ENCODE assay signal across 17 cellular contexts in the genomic region with DNA sequence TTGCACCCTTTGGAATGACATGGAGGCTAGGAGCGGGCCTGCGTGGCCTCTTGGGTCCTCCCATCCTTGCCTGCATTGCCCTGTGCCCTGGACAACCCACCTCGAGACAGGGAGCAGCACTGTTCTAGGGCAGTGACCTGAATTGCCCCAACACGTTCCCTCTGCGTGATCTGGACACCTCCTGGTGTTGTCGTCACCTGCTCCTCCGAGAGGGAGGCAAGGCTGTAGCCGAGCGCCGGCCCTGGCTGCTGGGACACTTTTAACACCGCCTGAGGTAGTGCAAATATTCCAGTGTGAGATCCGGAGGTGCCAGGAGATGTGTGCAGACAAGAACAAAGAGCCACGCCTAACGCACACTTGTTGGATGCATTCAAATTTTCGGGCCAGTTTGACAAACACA.
DNase-seq lines count a peak whose midpoint lies in the region; ATAC-seq and TF ChIP-seq lines count a peak whose summit lies in the region.
"Had no signal": no experiment of that assay in that cellular context is flagged by ENCODE, and none has a peak within 500 bp of the region (broad histone marks: within the 10 kb centered on the region; RNA-seq: fewer than 3 reads in every experiment).

No MANE protein-coding gene starts in this region.

- no peak overlapping the region for H3K14ac ChIP-seq in neuronal stem cell (ENCODE audit: low read length)

- no peak overlapping the region for H2BK15ac ChIP-seq in neuronal stem cell (ENCODE audit: low read length)

- H2BK12ac ChIP-seq in neuronal stem cell (ENCODE audit: low read length) = no peak overlapping the region

- POLR2A ChIA-PET in activated naive CD8-positive, alpha-beta T cell treated with anti-CD3 and anti-CD28 coated beads, Interleukin-2, amount 10 ng/mL, durations not matched to agents 7 days and 5 days (lab: Charles Lee) = interaction anchor here (1.8 kb wide), 1 partner anchor 14 kb away, joined by 8 read pairs; no protein-coding TSS in a partner anchor

- H4K91ac ChIP-seq in neuronal stem cell (ENCODE audit: low read depth, low read length, poor library complexity) = no peak overlapping the region

- peaks cover 15% of the 10 kb centered on the region for H3K79me2 ChIP-seq in smooth muscle cell (ENCODE audit: low read depth)

- peaks cover 3% of the 10 kb centered on the region for H3K9me3 Mint-ChIP-seq in activated naive CD8-positive, alpha-beta T cell treated with anti-CD3 and anti-CD28 coated beads, Interleukin-2, amount 10 ng/mL, durations not matched to agents 7 days and 5 days
- peaks cover 8% of the 10 kb centered on the region for H3K9me3 Mint-ChIP-seq in activated naive CD8-positive, alpha-beta T cell treated with anti-CD3 and anti-CD28 coated beads for 36 hours
- H3K9me3 Mint-ChIP-seq: T-helper 1 cell treated with Interleukin-12 subunit alpha and Interleukin-12 subunit beta and Interleukin-4 antibody, amounts not matched to agents 30 μg/mL and 1 μg/mL, for 36 hours had no signal

- H3K27ac ChIP-seq in neuronal stem cell (replicated peaks; ENCODE audit: low read length) (no peak overlapping the region), smooth muscle cell (ENCODE audit: low read depth) (no peak overlapping the region)
- H3K27ac ChIP-seq: brain microvascular endothelial cell, prostate gland had no signal

- H3K36me3 ChIP-seq in neuronal stem cell (replicated peaks in 1 of 2; ENCODE audit: control insufficient read depth in 2 of 2, insufficient read depth in 2 of 2, low read length in 2 of 2) = peaks cover 0 to 5% of the 10 kb centered on the region in 2 donors
- peaks cover 3% of the 10 kb centered on the region for H3K36me3 ChIP-seq in smooth muscle cell (ENCODE audit: low read depth)
- H3K36me3 ChIP-seq: prostate gland had no signal

- no peak overlapping the region for H3K27ac Mint-ChIP-seq in activated naive CD8-positive, alpha-beta T cell treated with anti-CD3 and anti-CD28 coated beads, Interleukin-2, amount 10 ng/mL, durations not matched to agents 7 days and 5 days
- H3K27ac Mint-ChIP-seq in activated naive CD8-positive, alpha-beta T cell treated with anti-CD3 and anti-CD28 coated beads for 36 hours = no peak overlapping the region
- H3K27ac Mint-ChIP-seq: T-helper 1 cell treated with Interleukin-12 subunit alpha and Interleukin-12 subunit beta and Interleukin-4 antibody, amounts not matched to agents 30 μg/mL and 1 μg/mL, for 36 hours had no signal

- H2BK5ac ChIP-seq in neuronal stem cell (ENCODE audit: low read length) = no peak overlapping the region

- peaks cover 30% of the 10 kb centered on the region for H3K4me1 Mint-ChIP-seq in activated naive CD8-positive, alpha-beta T cell treated with anti-CD3 and anti-CD28 coated beads, Interleukin-2, amount 10 ng/mL, durations not matched to agents 7 days and 5 days
- peaks cover 25% of the 10 kb centered on the region for H3K4me1 Mint-ChIP-seq in activated naive CD8-positive, alpha-beta T cell treated with anti-CD3 and anti-CD28 coated beads for 36 hours

- H3K23ac ChIP-seq in neuronal stem cell (ENCODE audit: low read depth, low read length, poor library complexity) = no peak overlapping the region

- H3K4me3 ChIP-seq in neuronal stem cell (ENCODE audit: low read length in 2 of 2) (no peak overlapping the region), foreskin fibroblast (ENCODE audit: low read depth in 1 of 2, low read length in 2 of 2) (no peak overlapping the region), smooth muscle cell (no peak overlapping the region)
- H3K4me3 ChIP-seq: prostate gland had no signal

- no peak overlapping the region for H2AFZ ChIP-seq in neuronal stem cell (ENCODE audit: low read length)
- H2AFZ ChIP-seq in smooth muscle cell (ENCODE audit: low read depth) = no peak overlapping the region

- H4K20me1 ChIP-seq in smooth muscle cell (ENCODE audit: low read depth) = no peaks in the 10 kb centered on the region

- H3F3A ChIP-seq in smooth muscle cell (ENCODE audit: low read depth) = no peaks in the 10 kb centered on the region

- H3K79me1 ChIP-seq in neuronal stem cell (ENCODE audit: low read depth, low read length) = no peaks in the 10 kb centered on the region

- H3K27me3 Mint-ChIP-seq in activated naive CD8-positive, alpha-beta T cell treated with anti-CD3 and anti-CD28 coated beads, Interleukin-2, amount 10 ng/mL, durations not matched to agents 7 days and 5 days = no peaks in the 10 kb centered on the region
- no peaks in the 10 kb centered on the region for H3K27me3 Mint-ChIP-seq in activated naive CD8-positive, alpha-beta T cell treated with anti-CD3 and anti-CD28 coated beads for 36 hours

- no peak overlapping the region for H2AK5ac ChIP-seq in neuronal stem cell (ENCODE audit: low read depth, low read length)

- H3K4me3 Mint-ChIP-seq in activated naive CD8-positive, alpha-beta T cell treated with anti-CD3 and anti-CD28 coated beads, Interleukin-2, amount 10 ng/mL, durations not matched to agents 7 days and 5 days = no peak overlapping the region
- H3K4me3 Mint-ChIP-seq in activated naive CD8-positive, alpha-beta T cell treated with anti-CD3 and anti-CD28 coated beads for 36 hours = no peak overlapping the region
- H3K4me3 Mint-ChIP-seq: T-helper 1 cell treated with Interleukin-12 subunit alpha and Interleukin-12 subunit beta and Interleukin-4 antibody, amounts not matched to agents 30 μg/mL and 1 μg/mL, for 36 hours had no signal

- H3K4me2 ChIP-seq in neuronal stem cell (ENCODE audit: insufficient read depth, low read length, poor library complexity, severe bottlenecking) (no peak overlapping the region), smooth muscle cell (no peak overlapping the region)

- ATAC-seq in activated naive CD8-positive, alpha-beta T cell treated with anti-CD3 and anti-CD28 coated beads, Interleukin-2, amount 10 ng/mL, durations not matched to agents 7 days and 5 days (ENCODE audit: low read depth) = no peak
- ATAC-seq in Right ventricle myocardium inferior = peak; percentile 92

- no peak overlapping the region for H2BK120ac ChIP-seq in neuronal stem cell (ENCODE audit: low read depth, low read length)

- H3K36me3 Mint-ChIP-seq in activated naive CD8-positive, alpha-beta T cell treated with anti-CD3 and anti-CD28 coated beads, Interleukin-2, amount 10 ng/mL, durations not matched to agents 7 days and 5 days = peaks cover 8% of the 10 kb centered on the region
- H3K36me3 Mint-ChIP-seq in activated naive CD8-positive, alpha-beta T cell treated with anti-CD3 and anti-CD28 coated beads for 36 hours = peaks cover 15% of the 10 kb centered on the region

- peak; percentile 26 for DNase-seq in activated naive CD8-positive, alpha-beta T cell treated with anti-CD3 and anti-CD28 coated beads, Interleukin-2, amount 10 ng/mL, durations not matched to agents 7 days and 5 days
- DNase-seq in activated naive CD8-positive, alpha-beta T cell treated with anti-CD3 and anti-CD28 coated beads for 36 hours = no peak
- DNase-seq in Right ventricle myocardium inferior (ENCODE audit: missing footprints) (no peak), neuronal stem cell (ENCODE audit: low spot score) (no peak), ureter (ENCODE audit: low spot score) (peak; percentile 32), foreskin fibroblast (no peak), dermis blood vessel endothelial cell (no peak), smooth muscle cell (lab: John Stamatoyannopoulos, UW; ENCODE audit: unreplicated experiment) (no peak)
- DNase-seq: ACHN; activated gamma-delta T cell; brain microvascular endothelial cell; NCI-H1694 treated with DMSO at 0.1 percent for 48 hours; NCI-H69; RPMI8226; stimulated activated CD4-positive, alpha-beta T cell treated with anti-CD3 and anti-CD28 coated beads, Interleukin-1b, Interleukin-23, amount 100 ng/mL, for 48 hours had no signal

- no peak overlapping the region for H3K4ac ChIP-seq in neuronal stem cell (ENCODE audit: low read length)

- peaks cover 0 to 12% of the 10 kb centered on the region in 2 donors for H3K9me3 ChIP-seq in neuronal stem cell (replicated peaks in 1 of 2; ENCODE audit: control insufficient read depth in 2 of 2, insufficient read depth in 1 of 2, low read depth in 1 of 2, low read length in 2 of 2)
- H3K9me3 ChIP-seq in smooth muscle cell (replicated peaks; ENCODE audit: low read depth) = no peaks in the 10 kb centered on the region
- H3K9me3 ChIP-seq: prostate gland had no signal

- H3K4me1 ChIP-seq in neuronal stem cell (ENCODE audit: control insufficient read depth in 2 of 2, insufficient read depth in 1 of 2, low read depth in 1 of 2, low read length in 2 of 2) = peaks cover 5 to 7% of the 10 kb centered on the region in 2 donors
- no peaks in the 10 kb centered on the region for H3K4me1 ChIP-seq in smooth muscle cell (ENCODE audit: low read depth)
- H3K4me1 ChIP-seq: prostate gland had no signal

- no peak overlapping the region for H4K8ac ChIP-seq in neuronal stem cell (ENCODE audit: low read depth, low read length)

- peak overlapping the region; percentile 6 for H3K18ac ChIP-seq in neuronal stem cell (ENCODE audit: low read length)

- TF ChIP-seq CTCF in foreskin fibroblast (IDR thresholded peaks at IDR 0.05; ENCODE audit: low read depth, low read length) (no peak), smooth muscle cell (IDR thresholded peaks at IDR 0.05; ENCODE audit: borderline replicate concordance, insufficient read depth, poor library complexity, severe bottlenecking) (no peak)

- H3K27me3 ChIP-seq in neuronal stem cell (ENCODE audit: control insufficient read depth in 3 of 3, insufficient read depth in 3 of 3, low read depth in 1 of 3, low read length in 3 of 3) (no peaks in the 10 kb centered on the region), smooth muscle cell (ENCODE audit: low read depth) (no peaks in the 10 kb centered on the region)
- H3K27me3 ChIP-seq: brain microvascular endothelial cell had no signal

- no peak overlapping the region for H3K9ac ChIP-seq in neuronal stem cell (ENCODE audit: low read depth, low read length, poor library complexity)
- H3K9ac ChIP-seq in smooth muscle cell (ENCODE audit: low read depth) = no peak overlapping the region

- intact Hi-C loops in Right ventricle myocardium inferior (cut with DNase I) = no loop called here

- no CpG with 5 or more reads among the region's 15 CpGs for WGBS in neuronal stem cell (ENCODE audit: extremely low coverage in 2 of 2, insufficient read length in 2 of 2, insufficient replicate concordance in 1 of 2), 2 donors
- WGBS in smooth muscle cell (ENCODE audit: low lambda C conversion rate) = 95% methylated on average over 15 of the region's 15 CpGs

Comparison
In these comparisons a context has a peak if more than half of its experiments do, and no peak if none do; other contexts are left out.
1. DNase-seq: peak in activated naive CD8-positive, alpha-beta T cell treated with anti-CD3 and anti-CD28 coated beads, Interleukin-2, amount 10 ng/mL, durations not matched to agents 7 days and 5 days (single experiment) and ureter (single experiment); none in activated naive CD8-positive, alpha-beta T cell treated with anti-CD3 and anti-CD28 coated beads for 36 hours (single experiment), Right ventricle myocardium inferior (single experiment), neuronal stem cell (single experiment), foreskin fibroblast (0 of 2), dermis blood vessel endothelial cell (single experiment) and smooth muscle cell (single experiment).